In the genomic region with DNA sequence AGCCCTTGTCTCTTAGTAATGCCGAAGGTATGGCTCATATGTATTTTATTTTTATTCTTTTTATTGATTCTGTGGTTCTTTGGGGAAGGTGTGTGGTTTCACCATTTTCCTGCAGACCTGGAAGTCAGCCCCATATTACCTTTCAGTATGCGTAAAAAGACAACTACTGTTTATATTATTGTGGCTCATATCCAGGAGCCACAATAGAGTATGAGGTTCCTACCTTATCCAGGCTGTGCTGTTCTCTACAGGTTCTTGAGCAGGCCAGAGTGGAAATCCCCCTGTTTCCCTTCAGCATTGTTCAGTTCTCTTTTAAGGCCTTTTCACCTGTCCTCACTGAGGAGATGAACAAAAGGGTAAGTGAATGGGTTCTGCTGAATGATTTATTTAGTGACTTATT, we compare ENCODE assay signal across 17 cellular contexts. TPM values are rescaled to one million over a fixed set of nuclear protein-coding genes. Genes with fewer than 3 reads are reported as not detected.
DNase-seq lines count a peak whose midpoint lies in the region; ATAC-seq and TF ChIP-seq lines count a peak whose summit lies in the region.
"Had no signal": no experiment of that assay in that cellular context is flagged by ENCODE, and none has a peak within 500 bp of the region (broad histone marks: within the 10 kb centered on the region; RNA-seq: fewer than 3 reads in every experiment).

No MANE protein-coding gene starts in this region.

- no peaks in the 10 kb centered on the region for H3K9me3 ChIP-seq in PC-3 (ENCODE audit: low read length)
- H3K9me3 ChIP-seq: HAP-1 had no signal

- DNase-seq in stimulated activated naive CD8-positive, alpha-beta T cell treated with anti-CD3 and anti-CD28 coated beads, Interleukin-15, amount 100 ng/mL, for 72 hours: no peak
- no peak for DNase-seq in stimulated activated naive CD8-positive, alpha-beta T cell treated with anti-CD3 and anti-CD28 coated beads, Interleukin-15, Interleukin-2, amounts not matched to agents 100 U/mL and 50 U/mL, for 24 hours
- DNase-seq in PC-3: peak; percentile 72
- DNase-seq in naive B cell: no peak
- no peak for DNase-seq in DMS153 treated with DMSO at 0.1 percent for 48 hours (lab: John Stamatoyannopoulos, UW; ENCODE audit: unreplicated experiment)
- DNase-seq: 8988T; ACHN; C1 segment of cervical spinal cord; Calu3; CD4-positive, alpha-beta memory T cell; COR-L47; DND-41; GOT3; HFFc6 had no signal

- peaks cover 9 to 11% of the 10 kb centered on the region in 2 donors for H3K9me3 Mint-ChIP-seq in stimulated activated naive CD8-positive, alpha-beta T cell treated with anti-CD3 and anti-CD28 coated beads, Interleukin-15, amount 100 ng/mL, for 72 hours
- peaks cover 2 to 18% (median 11%) of the 10 kb centered on the region in 7 donors for H3K9me3 Mint-ChIP-seq in naive B cell
- H3K9me3 Mint-ChIP-seq: HFFc6 had no signal

- peaks cover 14% of the 10 kb centered on the region for H3K36me3 ChIP-seq in PC-3 (ENCODE audit: low read depth, low read length)

- H3K36me3 Mint-ChIP-seq in naive B cell: no peaks in the 10 kb centered on the region

- H3K27me3 ChIP-seq in PC-3 (ENCODE audit: low read length): no peaks in the 10 kb centered on the region

- H3K4me1 ChIP-seq in PC-3 (ENCODE audit: insufficient read depth, low read length): peaks cover 18% of the 10 kb centered on the region
- H3K4me1 ChIP-seq: A549 had no signal

- no peaks in the 10 kb centered on the region for H3K79me2 ChIP-seq in PC-3 (ENCODE audit: low read length)

- H3K9me2 ChIP-seq in PC-3 (replicated peaks; ENCODE audit: low read length): no peaks in the 10 kb centered on the region

- H4K20me1 ChIP-seq in PC-3 (ENCODE audit: low read length): no peaks in the 10 kb centered on the region

- no TSS peak for BruUV-seq in PC-3 (replicated peaks; lab: Mats Ljungman, UMichigan)

- no peak overlapping the region for H2AFZ ChIP-seq in PC-3 (ENCODE audit: low read length)

- H3F3A ChIP-seq in PC-3 (ENCODE audit: low read length, unreplicated experiment): no peaks in the 10 kb centered on the region

- intact Hi-C loops in PC-3 (cut with micrococcal nuclease): loop anchor here (2.0 kb wide), 1 partner anchor 33 kb away; a partner anchor contains a TSS

- no peak overlapping the region for H3K27ac ChIP-seq in PC-3 (ENCODE audit: low read length)
- H3K27ac ChIP-seq: A549 had no signal

- H3K4me3 ChIP-seq in PC-3 (ENCODE audit: low read length): no peak overlapping the region
- H3K4me3 ChIP-seq: A549, HAP-1 had no signal

- no peak overlapping the region for H3K27ac Mint-ChIP-seq in stimulated activated naive CD8-positive, alpha-beta T cell treated with anti-CD3 and anti-CD28 coated beads, Interleukin-15, amount 100 ng/mL, for 72 hours
- H3K27ac Mint-ChIP-seq in naive B cell: peak overlapping the region in 4 of 6 donors; percentile 22 to 69 (median 53)
- H3K27ac Mint-ChIP-seq: CD4-positive, alpha-beta memory T cell; HFFc6 had no signal

- 0 out of 2 replicates have a peak overlapping the region, but pooled peaks have one; percentile 44 for H3K4me2 ChIP-seq in PC-3 (ENCODE audit: low read length)
- H3K4me2 ChIP-seq: A549 had no signal

- H3K4me3 Mint-ChIP-seq in stimulated activated naive CD8-positive, alpha-beta T cell treated with anti-CD3 and anti-CD28 coated beads, Interleukin-15, amount 100 ng/mL, for 72 hours: no peak overlapping the region
- H3K4me3 Mint-ChIP-seq in naive B cell: no peak overlapping the region
- H3K4me3 Mint-ChIP-seq: CD4-positive, alpha-beta memory T cell; HFFc6 had no signal

- TF ChIP-seq CTCF in PC-3 (conservative IDR thresholded peaks at IDR 0.05; ENCODE audit: low read depth, low read length): no peak

- POLR2A ChIA-PET in PC-3 (lab: Charles Lee; ENCODE audit: unreplicated experiment): no interaction called here

- H3K4me1 Mint-ChIP-seq in stimulated activated naive CD8-positive, alpha-beta T cell treated with anti-CD3 and anti-CD28 coated beads, Interleukin-15, amount 100 ng/mL, for 72 hours: peaks cover 15% of the 10 kb centered on the region
- H3K4me1 Mint-ChIP-seq in naive B cell: peaks cover 8 to 14% (median 9%) of the 10 kb centered on the region in 3 donors

- ATAC-seq in stimulated activated naive CD8-positive, alpha-beta T cell treated with anti-CD3 and anti-CD28 coated beads, Interleukin-15, amount 100 ng/mL, for 72 hours: peak; percentile 50
- no peak for ATAC-seq in stimulated activated naive CD8-positive, alpha-beta T cell treated with anti-CD3 and anti-CD28 coated beads, Interleukin-15, Interleukin-2, amounts not matched to agents 100 U/mL and 50 U/mL, for 24 hours
- ATAC-seq in PC-3 (peak; percentile 96), naive B cell (ENCODE audit: low read depth in 2 of 2) (peak; percentile 34 to 36), HG02973 (IDR thresholded peaks at IDR 0.05; ENCODE audit: unreplicated experiment) (no peak)
- ATAC-seq: A549 had no signal

- H3K27me3 Mint-ChIP-seq in stimulated activated naive CD8-positive, alpha-beta T cell treated with anti-CD3 and anti-CD28 coated beads, Interleukin-15, amount 100 ng/mL, for 72 hours: no peaks in the 10 kb centered on the region
- H3K27me3 Mint-ChIP-seq in naive B cell: no peaks in the 10 kb centered on the region
- H3K27me3 Mint-ChIP-seq: CD4-positive, alpha-beta memory T cell had no signal

- H3K9ac ChIP-seq in PC-3 (ENCODE audit: low read length): no peak overlapping the region

- CTCF ChIA-PET in PC-3 (lab: Charles Lee): no interaction called here

RNA-seq across cellular contexts. Expression of a gene that starts 33.2 kb away (rescaled TPM):
- 3.4 and 4.0 TPM in 2 replicates for total RNA-seq in PC-3 (2014; rRNA removed)
- not detected for polyA plus RNA-seq in naive B cell (ENCODE audit: low read depth in 6 of 6)

RNA-seq across cellular contexts. Expression of a gene that starts 33.2 kb away (rescaled TPM):
- total RNA-seq in PC-3 (2014; rRNA removed): 13.2 and 15.4 TPM in 2 replicates
- polyA plus RNA-seq in naive B cell (ENCODE audit: low read depth in 6 of 6): 1 to 10 TPM; 1.3 to 4.1 (median 2.0) TPM

Comparison
In these comparisons a context has a peak if more than half of its experiments do, and no peak if none do; other contexts are left out.
1. ATAC-seq: peak in stimulated activated naive CD8-positive, alpha-beta T cell treated with anti-CD3 and anti-CD28 coated beads, Interleukin-15, amount 100 ng/mL, for 72 hours (single experiment), PC-3 (single experiment) and naive B cell (2 of 2); none in stimulated activated naive CD8-positive, alpha-beta T cell treated with anti-CD3 and anti-CD28 coated beads, Interleukin-15, Interleukin-2, amounts not matched to agents 100 U/mL and 50 U/mL, for 24 hours (single experiment) and HG02973 (single experiment).
2. H3K27ac Mint-ChIP-seq: peak in naive B cell (4 of 6); none in stimulated activated naive CD8-positive, alpha-beta T cell treated with anti-CD3 and anti-CD28 coated beads, Interleukin-15, amount 100 ng/mL, for 72 hours (0 of 2).